ENCODE assay signal across 8 cellular contexts in genomic region chr5:177453852-177454396, GRCh38. TPM values are rescaled to one million over a fixed set of nuclear protein-coding genes. Genes with fewer than 3 reads are reported as not detected.
DNase-seq lines count a peak whose midpoint lies in the region; ATAC-seq and TF ChIP-seq lines count a peak whose summit lies in the region.

No MANE protein-coding gene starts in this region.

- no peaks in the 10 kb centered on the region for H3K27me3 Mint-ChIP-seq in memory B cell

- in situ Hi-C loops in brain microvascular endothelial cell (cut with HindIII; ENCODE audit: low pct_ligation_motif_present, low sequenced_read_pairs): no loop called here

- 13% methylated on average over 27 of the region's 31 CpGs for WGBS in HUES64

- peaks cover 22% of the 10 kb centered on the region; the same call in 1 of the 2 replicates for H3K4me1 ChIP-seq in HUES64 (ENCODE audit: insufficient read depth, low read length)

- peak overlapping the region; percentile 55; the same call in 1 of the 2 replicates for H3K27ac ChIP-seq in HUES64 (ENCODE audit: low read depth, low read length)
- H3K27ac ChIP-seq in brain microvascular endothelial cell: no peak overlapping the region

- peaks cover 18% of the 10 kb centered on the region for H3K4me1 Mint-ChIP-seq in memory B cell

- no peak for TF ChIP-seq CTCF in brain microvascular endothelial cell (IDR thresholded peaks at IDR 0.05; ENCODE audit: low read depth, low read length, missing control alignments)

- H3K9ac ChIP-seq in HUES64 (ENCODE audit: low read depth, low read length): peak overlapping the region; percentile 81

- no peaks in the 10 kb centered on the region for H3K9me3 ChIP-seq in HUES64 (ENCODE audit: insufficient read depth, low read depth, low read length)

- DNase-seq in AG20443 (ENCODE audit: low spot score) (peak; percentile 30), brain microvascular endothelial cell (no peak), memory B cell (ENCODE audit: low spot score in 2 of 2) (peak in 1 of 2 donors; percentile 67), erythroblast (lab: John Stamatoyannopoulos, UW) (no peak)

- peak overlapping the region; percentile 90 for H3K4me3 Mint-ChIP-seq in memory B cell

- peaks cover 20% of the 10 kb centered on the region for H3K36me3 ChIP-seq in HUES64 (ENCODE audit: insufficient read depth, low read length)
- peaks cover 20% of the 10 kb centered on the region for H3K36me3 ChIP-seq in brain microvascular endothelial cell (replicated peaks)

- peak overlapping the region; percentile 98 for H3K27ac Mint-ChIP-seq in memory B cell

- H3K27me3 ChIP-seq in HUES64 (ENCODE audit: insufficient read depth, low read length): peaks cover 8% of the 10 kb centered on the region; the same call in 1 of the 2 replicates
- no peaks in the 10 kb centered on the region for H3K27me3 ChIP-seq in brain microvascular endothelial cell (replicated peaks)

- H3K4me3 ChIP-seq in HUES64 (ENCODE audit: low read length) (peak overlapping the region; percentile 64), brain microvascular endothelial cell (ENCODE audit: low read depth, low read length) (peak overlapping the region; percentile 31)

- TF ChIP-seq POLR2A in erythroblast (IDR thresholded peaks at IDR 0.05; ENCODE audit: low read length): no peak

- ATAC-seq in GM18868 (IDR thresholded peaks at IDR 0.05; ENCODE audit: unreplicated experiment) (peak; percentile 1), memory B cell (ENCODE audit: low read depth) (peak; percentile 25), HG03095 (IDR thresholded peaks at IDR 0.05; ENCODE audit: unreplicated experiment) (no peak), GM19351 (IDR thresholded peaks at IDR 0.05; ENCODE audit: unreplicated experiment) (no peak)

- H3K9me3 Mint-ChIP-seq in memory B cell: no peaks in the 10 kb centered on the region

- H3K36me3 Mint-ChIP-seq in memory B cell: no peaks in the 10 kb centered on the region

RNA-seq across cellular contexts. Expression of gene PRR7, which starts 7.3 kb away (rescaled TPM):
- 5.5 TPM for polyA plus RNA-seq in HUES64 (2013, experiment 1 of 2)
- polyA plus RNA-seq in HUES64 (2013, experiment 2 of 2): 7.7 TPM

RNA-seq across cellular contexts. Expression of gene DBN1, which starts 19.5 kb away (rescaled TPM):
- polyA plus RNA-seq in HUES64 (2013, experiment 1 of 2): 252 TPM
- 228 TPM for polyA plus RNA-seq in HUES64 (2013, experiment 2 of 2)

RNA-seq across cellular contexts. Expression of gene GRK6, which starts 27.4 kb away (rescaled TPM):
- 25.2 TPM for polyA plus RNA-seq in HUES64 (2013, experiment 1 of 2)
- polyA plus RNA-seq in HUES64 (2013, experiment 2 of 2): 29.3 TPM

RNA-seq across cellular contexts. Expression of gene PDLIM7, which starts 43.5 kb away (rescaled TPM):
- 118 TPM for polyA plus RNA-seq in HUES64 (2013, experiment 1 of 2)
- polyA plus RNA-seq in HUES64 (2013, experiment 2 of 2): 108 TPM

RNA-seq across cellular contexts. Expression of gene F12, which starts 44.6 kb away (rescaled TPM):
- 0.60 TPM for polyA plus RNA-seq in HUES64 (2013, experiment 1 of 2)
- 1.4 TPM for polyA plus RNA-seq in HUES64 (2013, experiment 2 of 2)

Comparison
In these comparisons a context has a peak if more than half of its experiments do, and no peak if none do; other contexts are left out.
1. ATAC-seq: peak in GM18868 (single experiment) and memory B cell (single experiment); none in HG03095 (single experiment) and GM19351 (single experiment).